17 cellular contexts compared by ENCODE assay signal in genomic region chrX:77404318-77404878, GRCh38. TPM values are rescaled to one million over a fixed set of nuclear protein-coding genes. Genes with fewer than 3 reads are reported as not detected.
DNase-seq lines count a peak whose midpoint lies in the region; ATAC-seq and TF ChIP-seq lines count a peak whose summit lies in the region.
"Had no signal": no experiment of that assay in that cellular context is flagged by ENCODE, and none has a peak within 500 bp of the region (broad histone marks: within the 10 kb centered on the region; RNA-seq: fewer than 3 reads in every experiment).

No MANE protein-coding gene starts in this region.

- intact Hi-C loops in mucosa of descending colon (cut with DNase I, micrococcal nuclease): no loop called here
- intact Hi-C loops in uterus (cut with DNase I; ENCODE audit: low total_unique reads): no loop called here

- H3K27ac ChIP-seq in uterus: peak overlapping the region in 1 of 2 donors; percentile 33
- H3K27ac ChIP-seq: 22Rv1, A549, C4-2B, HL-60 had no signal

- no peak for TF ChIP-seq CTCF in fibroblast of the aortic adventitia (IDR thresholded peaks at IDR 0.05; ENCODE audit: insufficient read depth, low read length)
- no peak for TF ChIP-seq CTCF in mucosa of descending colon (IDR thresholded peaks at IDR 0.05)
- TF ChIP-seq CTCF in uterus (IDR thresholded peaks at IDR 0.05): no peak

- no peaks in the 10 kb centered on the region for H3K4me1 ChIP-seq in mucosa of descending colon (ENCODE audit: low read depth)
- no peaks in the 10 kb centered on the region for H3K4me1 ChIP-seq in uterus
- H3K4me1 ChIP-seq: A549, Caco-2 had no signal

- peak; percentile 57 for ATAC-seq in mucosa of descending colon
- ATAC-seq in HG02623 (IDR thresholded peaks at IDR 0.05; ENCODE audit: unreplicated experiment): no peak
- no peak for ATAC-seq in GM19452 (IDR thresholded peaks at IDR 0.05; ENCODE audit: unreplicated experiment)
- ATAC-seq in GM21526 (IDR thresholded peaks at IDR 0.05; ENCODE audit: low FRiP score, unreplicated experiment): no peak
- ATAC-seq: A549 had no signal

- H3K27me3 ChIP-seq in uterus: no peaks in the 10 kb centered on the region

- TF ChIP-seq POLR2A in uterus (IDR thresholded peaks at IDR 0.05): no peak

- H3K36me3 ChIP-seq in mucosa of descending colon (ENCODE audit: low read depth): no peaks in the 10 kb centered on the region
- H3K36me3 ChIP-seq in uterus: no peaks in the 10 kb centered on the region

- no peak overlapping the region for H3K4me3 ChIP-seq in fibroblast of the aortic adventitia (ENCODE audit: low read depth, low read length)
- no peak overlapping the region for H3K4me3 ChIP-seq in mucosa of descending colon
- H3K4me3 ChIP-seq in uterus: no peak overlapping the region
- H3K4me3 ChIP-seq: A549 had no signal

- H3K9me3 ChIP-seq in mucosa of descending colon: no peaks in the 10 kb centered on the region
- H3K9me3 ChIP-seq in uterus: no peaks in the 10 kb centered on the region
- H3K9me3 ChIP-seq: A549, Caco-2 had no signal

- DNase-seq in NCI-H82 (lab: John Stamatoyannopoulos, UW) (peak; percentile 15), NCI-H82 treated with DMSO at 0.1 percent for 48 hours (lab: John Stamatoyannopoulos, UW; ENCODE audit: unreplicated experiment) (no peak), fibroblast of the aortic adventitia (ENCODE audit: low read depth) (peak; percentile 91), mucosa of descending colon (peak in 1 of 3 donors; percentile 6), uterus (peak; percentile 24 to 25)
- DNase-seq: AML-193; Caco-2; CD4-positive, alpha-beta T cell; H9 had no signal

RNA-seq across cellular contexts. Expression of gene FGF16, which starts 42.8 kb away (rescaled TPM):
- total RNA-seq in fibroblast of the aortic adventitia (ENCODE audit: low replicate concordance) (1.8 and 5.9 TPM in 2 replicates), mucosa of descending colon (under 1 TPM in 1 of 3 donors, not detected in 2; 0.28 TPM), uterus (1 to 10 TPM in 2 of 4 donors, not detected in 2; 1.0 to 1.2 TPM)
- total RNA-seq: Caco-2; CD4-positive, alpha-beta T cell; HT1080 had no signal
